In the genomic region with DNA sequence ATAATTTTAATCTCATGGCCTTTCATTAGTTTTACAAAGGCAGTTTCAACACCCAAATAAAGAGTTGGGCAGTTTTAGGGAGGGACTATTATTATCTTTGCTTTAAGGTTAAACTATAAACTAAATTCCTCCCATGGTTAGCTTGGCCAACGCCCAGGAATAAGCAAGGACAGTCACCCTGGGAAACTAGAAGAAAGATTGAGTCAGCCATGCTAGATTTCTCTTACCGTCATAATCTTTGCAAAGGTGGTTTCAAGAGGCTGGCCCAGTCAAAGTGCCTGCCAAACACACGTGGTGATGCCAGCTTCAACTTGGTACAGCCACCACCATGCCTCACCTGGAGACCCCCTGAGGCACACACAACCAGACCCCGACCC, we compare ENCODE assay signal across 21 cellular contexts.
DNase-seq lines count a peak whose midpoint lies in the region; ATAC-seq, FAIRE-seq and TF ChIP-seq lines count a peak whose summit lies in the region.
"Had no signal": no experiment of that assay in that cellular context is flagged by ENCODE, and none has a peak within 500 bp of the region (broad histone marks: within the 10 kb centered on the region; RNA-seq: fewer than 3 reads in every experiment).

No MANE protein-coding gene starts in this region.

- H3K27me3 ChIP-seq in mucosa of rectum (ENCODE audit: control insufficient read depth in 2 of 2, insufficient read depth in 2 of 2, low read length in 2 of 2) (no peaks in the 10 kb centered on the region), heart right ventricle (no peaks in the 10 kb centered on the region)
- H3K27me3 ChIP-seq: Peyer's patch, SJCRH30 had no signal

- ATAC-seq in GM21825 (IDR thresholded peaks at IDR 0.05; ENCODE audit: unreplicated experiment) (no peak), heart right ventricle (no peak)

- no peak for TF ChIP-seq CTCF in heart right ventricle (IDR thresholded peaks at IDR 0.05)

- peaks cover 25 to 44% of the 10 kb centered on the region in 2 donors for H3K4me1 ChIP-seq in mucosa of rectum (ENCODE audit: control insufficient read depth in 2 of 2, insufficient read depth in 2 of 2, low read length in 2 of 2)
- peaks cover 0 to 3% (median 0%) of the 10 kb centered on the region in 9 donors for H3K4me1 ChIP-seq in heart right ventricle
- H3K4me1 ChIP-seq: HAP-1 had no signal

- intact Hi-C loops in heart right ventricle (cut with DNase I), result loop anchor here in 1 of 10 donors (10.0 kb wide), 1 partner anchor 59 kb away; no protein-coding TSS in a partner anchor

- H3K27ac ChIP-seq in epithelial cell of prostate, result peak overlapping the region; percentile 15
- H3K27ac ChIP-seq in mucosa of rectum (ENCODE audit: low read depth in 2 of 2, low read length in 2 of 2), result peak overlapping the region; percentile 88 to 92
- H3K27ac ChIP-seq in heart right ventricle, result no peak overlapping the region
- H3K27ac ChIP-seq in substantia nigra (ENCODE audit: low read depth, low read length, poor library complexity, severe bottlenecking), result no peak overlapping the region
- H3K27ac ChIP-seq: SJCRH30 had no signal

- 62 to 74% methylated on average over 4 of the region's 4 CpGs for WGBS in heart right ventricle, 2 donors

- DNase-seq in RCC 7860 (ENCODE audit: low spot score) (peak; percentile 57), epithelial cell of prostate (ENCODE audit: low read depth, low spot score) (no peak), heart right ventricle (no peak), substantia nigra (lab: John Stamatoyannopoulos, UW) (no peak), epidermal melanocyte (ENCODE audit: insufficient read length, low spot score) (no peak)
- DNase-seq: CD4-positive, CD25-positive, alpha-beta regulatory T cell; DMS 273 treated with DMSO at 0.1 percent for 48 hours; DMS79 treated with DMSO at 0.1 percent for 48 hours; KG1; NCI-H1105 treated with DMSO at 0.1 percent for 48 hours; NCI-H2029 treated with DMSO at 0.1 percent for 48 hours; NCI-H226; NCI-H510A treated with DMSO at 0.1 percent for 48 hours; NCI-H774; NK-92 treated with Interleukin-12 subunit alpha and Interleukin-12 subunit beta, amount 100 ng/mL, for 24 hours; Peyer's patch; SJCRH30 had no signal

- H3K9me3 ChIP-seq in mucosa of rectum (ENCODE audit: control insufficient read depth in 2 of 2, low read length in 2 of 2) (no peaks in the 10 kb centered on the region), heart right ventricle (no peaks in the 10 kb centered on the region)
- H3K9me3 ChIP-seq: HAP-1, Peyer's patch, SJCRH30 had no signal

- H3K36me3 ChIP-seq in mucosa of rectum (ENCODE audit: control insufficient read depth in 2 of 2, insufficient read depth in 2 of 2, low read length in 2 of 2) (no peaks in the 10 kb centered on the region), heart right ventricle (no peaks in the 10 kb centered on the region)
- H3K36me3 ChIP-seq: HAP-1, Peyer's patch, SJCRH30 had no signal

- peak overlapping the region in 1 of 2 donors; percentile 37 for H3K4me3 ChIP-seq in mucosa of rectum (ENCODE audit: low read length in 2 of 2)
- H3K4me3 ChIP-seq in heart right ventricle, result no peak overlapping the region
- H3K4me3 ChIP-seq: HAP-1, Peyer's patch, SJCRH30 had no signal

- H3K9ac ChIP-seq in mucosa of rectum (ENCODE audit: low read depth in 1 of 2, low read length in 2 of 2), result no peak overlapping the region

- peak; percentile 82 for FAIRE-seq in RCC 7860 (lab: Jason Lieb, UNC)
- FAIRE-seq: HTR-8/SVneo had no signal

Comparison
In these comparisons a context has a peak if more than half of its experiments do, and no peak if none do; other contexts are left out.
1. H3K27ac ChIP-seq: peak in epithelial cell of prostate (single experiment) and mucosa of rectum (2 of 2); none in heart right ventricle (0 of 10) and substantia nigra (single experiment).